In genomic region chr1:27705545-27705944, GRCh38 we compare ENCODE assay signal across 8 cellular contexts.
"Had no signal": no experiment of that assay in that cellular context is flagged by ENCODE, and none has a peak within 500 bp of the region (broad histone marks: within the 10 kb centered on the region; RNA-seq: fewer than 3 reads in every experiment).

No MANE protein-coding gene starts in this region.

- H3K4me2 ChIP-seq: GM23338 had no signal

- H3K4me3 Mint-ChIP-seq: GM23338, H9 had no signal

- H3K4me1 Mint-ChIP-seq: GM23338, H9 had no signal

- H3K27ac Mint-ChIP-seq: GM23338, H9 had no signal

- H2AFZ ChIP-seq: GM23338 had no signal

- H3K4me3 ChIP-seq: GM23338 had no signal

- FAIRE-seq: H1, H54, HTR-8/SVneo had no signal

- DNase-seq: H9, HCEC 1CT, IMR-90, KBM-7 had no signal
